ENCODE assay signal across 8 cellular contexts in the genomic region with DNA sequence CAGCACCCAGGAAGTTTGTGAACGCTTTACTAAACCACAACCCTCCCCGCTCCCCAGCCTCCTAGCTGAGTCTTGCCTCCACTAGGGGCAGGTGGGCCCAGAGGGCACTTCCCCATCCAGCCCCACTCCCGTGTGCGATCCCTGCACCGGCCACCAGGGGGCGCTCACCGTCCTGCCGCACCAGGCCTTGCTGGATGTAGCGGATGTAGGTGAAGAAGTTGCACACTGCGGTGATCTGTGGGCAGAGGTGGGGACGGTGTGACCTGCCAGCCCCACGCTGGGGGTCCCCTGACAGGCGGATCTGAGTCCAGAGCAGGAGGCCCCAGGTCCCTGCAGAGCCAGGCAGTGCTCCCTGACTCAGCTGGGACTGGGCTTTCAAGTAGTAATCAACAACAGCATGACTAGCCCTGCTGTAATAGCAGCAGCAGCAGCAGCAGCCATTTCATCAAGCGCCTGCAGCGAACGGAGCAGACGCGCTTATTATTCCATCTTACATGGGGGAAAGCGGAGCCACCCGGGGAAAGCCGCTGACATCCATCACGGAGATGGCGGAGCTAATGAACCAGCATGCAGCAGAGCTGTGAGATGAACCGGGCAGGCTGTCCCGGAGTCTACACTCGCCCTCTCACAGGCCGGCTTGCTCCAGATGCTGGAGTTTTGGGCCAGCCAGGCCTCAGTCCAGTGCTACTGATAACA. TPM values are rescaled to one million over a fixed set of nuclear protein-coding genes. Genes with fewer than 3 reads are reported as not detected.
DNase-seq lines count a peak whose midpoint lies in the region; ATAC-seq lines count a peak whose summit lies in the region.

No MANE protein-coding gene starts in this region.

- no peak overlapping the region for H3K27ac Mint-ChIP-seq in activated naive CD8-positive, alpha-beta T cell treated with anti-CD3 and anti-CD28 coated beads for 36 hours

- H3K9me3 Mint-ChIP-seq in activated naive CD8-positive, alpha-beta T cell treated with anti-CD3 and anti-CD28 coated beads for 36 hours = no peaks in the 10 kb centered on the region

- peak; percentile 66 for DNase-seq in EH (ENCODE audit: low read depth)
- DNase-seq in HCEC 1CT = peak; percentile 51
- peak; percentile 70 to 83 (median 73) for DNase-seq in NCI-H1417 (lab: John Stamatoyannopoulos, UW)
- peak; percentile 75 for DNase-seq in SW480 (ENCODE audit: low spot score)
- DNase-seq in activated naive CD8-positive, alpha-beta T cell treated with anti-CD3 and anti-CD28 coated beads for 36 hours = peak; percentile 91
- peak; percentile 97 for DNase-seq in cardiac septum (ENCODE audit: low spot score)
- DNase-seq in renal cortical epithelial cell (ENCODE audit: low read depth) = peak; percentile 48

- no peak for ATAC-seq in HG02571 (IDR thresholded peaks at IDR 0.05; ENCODE audit: unreplicated experiment)

- H3K27me3 Mint-ChIP-seq in activated naive CD8-positive, alpha-beta T cell treated with anti-CD3 and anti-CD28 coated beads for 36 hours = no peaks in the 10 kb centered on the region

- H3K4me3 Mint-ChIP-seq in activated naive CD8-positive, alpha-beta T cell treated with anti-CD3 and anti-CD28 coated beads for 36 hours = no peak overlapping the region

- H3K4me1 Mint-ChIP-seq in activated naive CD8-positive, alpha-beta T cell treated with anti-CD3 and anti-CD28 coated beads for 36 hours = peaks cover 4% of the 10 kb centered on the region

- intact Hi-C loops in cardiac septum (cut with DNase I) = loop anchor here (2.0 to 5.0 kb wide), 3 partner anchors 48 to 208 kb away; no protein-coding TSS in a partner anchor

- H3K36me3 Mint-ChIP-seq in activated naive CD8-positive, alpha-beta T cell treated with anti-CD3 and anti-CD28 coated beads for 36 hours = no peaks in the 10 kb centered on the region

RNA-seq across cellular contexts. Expression of gene FADS3, which starts 7.9 kb away (rescaled TPM):
- 1 to 10 TPM; 5.7 to 6.4 TPM for total RNA-seq in activated naive CD8-positive, alpha-beta T cell treated with anti-CD3 and anti-CD28 coated beads for 36 hours
- total RNA-seq in cardiac septum = 126 TPM
- 181 and 200 TPM in 2 replicates for total RNA-seq in renal cortical epithelial cell

RNA-seq across cellular contexts. Expression of gene RAB3IL1, which starts 18.1 kb away (rescaled TPM):
- not detected for total RNA-seq in activated naive CD8-positive, alpha-beta T cell treated with anti-CD3 and anti-CD28 coated beads for 36 hours
- 9.4 TPM for total RNA-seq in cardiac septum
- 0.35 and 0.75 TPM in 2 replicates for total RNA-seq in renal cortical epithelial cell

RNA-seq across cellular contexts. Expression of gene BEST1, which starts 50.9 kb away (rescaled TPM):
- total RNA-seq in activated naive CD8-positive, alpha-beta T cell treated with anti-CD3 and anti-CD28 coated beads for 36 hours = 1 to 10 TPM in 1 of 2 experiments, under 1 TPM in 1; 0.58 to 1.0 TPM
- 1.1 TPM for total RNA-seq in cardiac septum
- 1.1 and 1.4 TPM in 2 replicates for total RNA-seq in renal cortical epithelial cell

Comparison
In these comparisons a context has a peak if more than half of its experiments do, and no peak if none do; other contexts are left out.
1. RNA of gene FADS3, which starts 7.9 kb away (total RNA-seq): 181 to 200 TPM in renal cortical epithelial cell and 126 TPM in cardiac septum (single experiment); 5.7 to 6.4 TPM in activated naive CD8-positive, alpha-beta T cell treated with anti-CD3 and anti-CD28 coated beads for 36 hours; every median in the first group is over 10 times any median in the second.
2. Peak in every context shown above with its lines, with median percentiles within 50 percentile points of each other: DNase-seq.